Comparison of ENCODE assay signal across 7 cellular contexts in the genomic region with DNA sequence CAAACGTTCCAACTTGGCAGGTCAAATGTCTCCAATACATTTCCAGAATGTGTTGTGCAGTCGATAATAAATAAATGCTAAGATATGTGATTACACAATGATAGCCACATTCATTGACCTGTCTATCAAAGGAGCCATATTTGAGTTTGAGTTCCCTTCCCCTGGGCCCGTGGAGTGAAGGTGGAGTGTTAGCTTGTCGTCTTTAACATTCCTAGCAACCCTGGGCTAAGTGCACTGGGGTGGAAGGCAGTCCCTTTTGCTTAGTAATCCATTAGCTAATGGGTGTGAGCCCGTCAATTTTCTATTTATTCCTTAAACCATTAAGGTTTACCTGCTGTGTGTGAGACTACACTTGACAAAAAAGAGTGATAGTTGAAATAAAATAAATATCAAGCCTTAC.
"Had no signal": no experiment of that assay in that cellular context is flagged by ENCODE, and none has a peak within 500 bp of the region (broad histone marks: within the 10 kb centered on the region; RNA-seq: fewer than 3 reads in every experiment).

No MANE protein-coding gene starts in this region.

- ATAC-seq: GM23338, HepG2 had no signal

- H3K9me3 Mint-ChIP-seq: GM23338, H9, IgD-negative memory B cell had no signal

- H3K27ac ChIP-seq: HL-60 had no signal

- H3K36me3 Mint-ChIP-seq: IgD-negative memory B cell had no signal

- DNase-seq: H9, HCEC 1CT, KBM-7 had no signal

- H3K4me3 ChIP-seq: GM23338 had no signal

- H3K4me2 ChIP-seq: GM23338 had no signal

- H3K4me3 Mint-ChIP-seq: GM23338, H9, IgD-negative memory B cell had no signal

- H3K4me1 Mint-ChIP-seq: GM23338, H9 had no signal

- H3K27ac Mint-ChIP-seq: GM23338, H9, IgD-negative memory B cell had no signal
